In the genomic region with DNA sequence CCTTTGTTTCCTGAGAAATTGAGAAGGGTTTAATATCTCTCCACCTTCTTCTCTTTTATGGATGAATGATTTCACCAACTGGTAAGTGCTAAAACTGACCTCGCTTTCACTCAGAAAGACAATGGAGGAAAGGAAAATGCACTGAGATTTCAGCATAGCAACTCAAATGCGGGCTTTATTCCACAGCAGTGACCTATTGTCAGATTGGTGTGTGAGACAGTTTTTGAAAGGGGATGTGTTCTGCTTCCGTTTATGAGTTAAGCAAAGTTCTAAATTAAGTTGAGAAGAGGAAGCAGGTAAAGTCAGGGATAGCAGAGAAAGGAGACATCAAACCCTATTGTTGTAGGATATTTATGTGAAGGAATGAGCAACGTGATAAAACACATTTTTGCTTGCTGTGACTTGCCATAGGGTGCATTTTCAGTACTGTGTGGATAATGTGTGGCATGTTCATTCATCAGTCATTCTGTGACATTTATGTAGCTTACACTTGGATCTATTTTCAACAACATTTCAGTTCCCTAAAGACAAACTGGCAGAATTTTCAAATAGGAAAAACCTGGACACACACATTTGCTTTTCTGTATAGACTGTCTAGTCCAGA, we compare ENCODE assay signal across 26 cellular contexts.
DNase-seq lines count a peak whose midpoint lies in the region; ATAC-seq and TF ChIP-seq lines count a peak whose summit lies in the region.
"Had no signal": no experiment of that assay in that cellular context is flagged by ENCODE, and none has a peak within 500 bp of the region (broad histone marks: within the 10 kb centered on the region; RNA-seq: fewer than 3 reads in every experiment).

No MANE protein-coding gene starts in this region.

- POLR2A ChIA-PET in RWPE1 (lab: Yijun Ruan, JAX; ENCODE audit: low non-redundant PET), result no interaction called here

- TF ChIP-seq CTCF in CD14-positive monocyte (IDR thresholded peaks at IDR 0.05) (no peak), RWPE1 (conservative IDR thresholded peaks at IDR 0.05; ENCODE audit: low read depth) (no peak), sigmoid colon (IDR thresholded peaks at IDR 0.05) (no peak)

- WGBS in sigmoid colon, 2 donors, result 50 to 65% methylated on average over 4 of the region's 4 CpGs

- H3K27me3 ChIP-seq in sigmoid colon, result no peaks in the 10 kb centered on the region
- H3K27me3 ChIP-seq: dorsolateral prefrontal cortex, gastroesophageal sphincter, pancreas had no signal

- TF ChIP-seq EP300 in sigmoid colon (IDR thresholded peaks at IDR 0.05), result no peak

- no peaks in the 10 kb centered on the region for H3K36me3 Mint-ChIP-seq in CD14-positive monocyte
- H3K36me3 Mint-ChIP-seq: memory B cell; naive B cell; stimulated activated effector memory CD8-positive, alpha-beta T cell treated with anti-CD3 and anti-CD28 coated beads, Interleukin-12 subunit alpha, Interleukin-12 subunit beta, amount 100 ng/mL, for 72 hours had no signal

- peaks cover 18% of the 10 kb centered on the region for H3K4me1 Mint-ChIP-seq in CD14-positive monocyte
- H3K4me1 Mint-ChIP-seq: naive B cell; stimulated activated effector memory CD8-positive, alpha-beta T cell treated with anti-CD3 and anti-CD28 coated beads, Interleukin-12 subunit alpha, Interleukin-12 subunit beta, amount 100 ng/mL, for 72 hours had no signal

- no peak for DNase-seq in CD14-positive monocyte (ENCODE audit: low spot score)
- peak; percentile 23 for DNase-seq in RWPE1 (ENCODE audit: low spot score)
- DNase-seq in medulla oblongata (ENCODE audit: extremely low spot score), result peak; percentile 26
- no peak for DNase-seq in sigmoid colon
- no peak for DNase-seq in middle frontal gyrus (ENCODE audit: extremely low spot score, low spot score)
- no peak for DNase-seq in GM19240 (ENCODE audit: insufficient read length, low spot score)
- DNase-seq: activated naive CD4-positive, alpha-beta T cell treated with Interleukin-2 at 50 U/mL for 16 hours; activated T-cell treated with anti-CD3 and anti-CD28 coated beads, Interleukin-2, amount 50 U/mL, for 24 hours; amygdala; central memory CD4-positive, alpha-beta T cell; dorsolateral prefrontal cortex; erythroblast; naive B cell; NCI-H1436 treated with DMSO at 0.1 percent for 48 hours; NCI-H2171; pancreas had no signal

- ATAC-seq in HG02870 (IDR thresholded peaks at IDR 0.05; ENCODE audit: unreplicated experiment), result peak; percentile 45
- ATAC-seq in HG03521 (IDR thresholded peaks at IDR 0.05; ENCODE audit: unreplicated experiment), result no peak
- ATAC-seq: activated CD4-positive, CD25-positive, alpha-beta regulatory T cell treated with anti-CD3 and anti-CD28 coated beads, Interleukin-2, amount 50 U/mL, for 24 hours; gastroesophageal sphincter; HepG2; Panc1; pancreas; stimulated activated effector memory CD8-positive, alpha-beta T cell treated with anti-CD3 and anti-CD28 coated beads, Interleukin-12 subunit alpha, Interleukin-12 subunit beta, amount 100 ng/mL, for 72 hours had no signal

- H3K9me3 ChIP-seq in sigmoid colon, result no peaks in the 10 kb centered on the region
- H3K9me3 ChIP-seq: gastroesophageal sphincter, pancreas had no signal

- H3K27me3 Mint-ChIP-seq in CD14-positive monocyte (ENCODE audit: low read depth in 3 of 3), result peaks cover 2 to 10% (median 3%) of the 10 kb centered on the region in 3 donors

- CTCF ChIA-PET in RWPE1 (lab: Yijun Ruan, JAX), result no interaction called here

- peak overlapping the region in 4 of 7 donors; percentile 18 to 80 (median 42) for H3K27ac Mint-ChIP-seq in CD14-positive monocyte
- H3K27ac Mint-ChIP-seq: activated T-cell treated with anti-CD3 and anti-CD28 coated beads, Interleukin-2, amount 50 U/mL, for 24 hours; memory B cell; naive B cell; stimulated activated effector memory CD8-positive, alpha-beta T cell treated with anti-CD3 and anti-CD28 coated beads, Interleukin-12 subunit alpha, Interleukin-12 subunit beta, amount 100 ng/mL, for 72 hours had no signal

- peak overlapping the region in 1 of 2 donors; percentile 70 for H3K4me3 Mint-ChIP-seq in CD14-positive monocyte
- H3K4me3 Mint-ChIP-seq: activated T-cell treated with anti-CD3 and anti-CD28 coated beads, Interleukin-2, amount 50 U/mL, for 24 hours; memory B cell; naive B cell; stimulated activated effector memory CD8-positive, alpha-beta T cell treated with anti-CD3 and anti-CD28 coated beads, Interleukin-12 subunit alpha, Interleukin-12 subunit beta, amount 100 ng/mL, for 72 hours had no signal

- H3K27ac ChIP-seq in RWPE1, result no peak overlapping the region
- no peak overlapping the region for H3K27ac ChIP-seq in sigmoid colon
- H3K27ac ChIP-seq: C4-2B, dorsolateral prefrontal cortex, gastroesophageal sphincter, pancreas, SK-N-MC had no signal

- no peak for TF ChIP-seq POLR2A in sigmoid colon (IDR thresholded peaks at IDR 0.05)

- no peak overlapping the region for H3K4me3 ChIP-seq in sigmoid colon
- H3K4me3 ChIP-seq: gastroesophageal sphincter, pancreas, SK-N-MC had no signal

- H3K9me3 Mint-ChIP-seq in CD14-positive monocyte, result peaks cover 0 to 2% (median 0%) of the 10 kb centered on the region in 7 donors
- H3K9me3 Mint-ChIP-seq: activated T-cell treated with anti-CD3 and anti-CD28 coated beads, Interleukin-2, amount 50 U/mL, for 24 hours; memory B cell; naive B cell; stimulated activated effector memory CD8-positive, alpha-beta T cell treated with anti-CD3 and anti-CD28 coated beads, Interleukin-12 subunit alpha, Interleukin-12 subunit beta, amount 100 ng/mL, for 72 hours had no signal

- H3K4me1 ChIP-seq in sigmoid colon, result no peaks in the 10 kb centered on the region
- H3K4me1 ChIP-seq: gastroesophageal sphincter, pancreas had no signal

- intact Hi-C loops in CD14-positive monocyte (cut with micrococcal nuclease) (no loop called here), sigmoid colon (cut with DNase I) (no loop called here)

- H3K36me3 ChIP-seq in sigmoid colon, result no peaks in the 10 kb centered on the region
- H3K36me3 ChIP-seq: gastroesophageal sphincter, pancreas had no signal

Comparison
In these comparisons a context has a peak if more than half of its experiments do, and no peak if none do; other contexts are left out.
1. DNase-seq: peak in RWPE1 (single experiment) and medulla oblongata (single experiment); none in CD14-positive monocyte (single experiment), sigmoid colon (single experiment), middle frontal gyrus (single experiment) and GM19240 (single experiment).